In the genomic region with DNA sequence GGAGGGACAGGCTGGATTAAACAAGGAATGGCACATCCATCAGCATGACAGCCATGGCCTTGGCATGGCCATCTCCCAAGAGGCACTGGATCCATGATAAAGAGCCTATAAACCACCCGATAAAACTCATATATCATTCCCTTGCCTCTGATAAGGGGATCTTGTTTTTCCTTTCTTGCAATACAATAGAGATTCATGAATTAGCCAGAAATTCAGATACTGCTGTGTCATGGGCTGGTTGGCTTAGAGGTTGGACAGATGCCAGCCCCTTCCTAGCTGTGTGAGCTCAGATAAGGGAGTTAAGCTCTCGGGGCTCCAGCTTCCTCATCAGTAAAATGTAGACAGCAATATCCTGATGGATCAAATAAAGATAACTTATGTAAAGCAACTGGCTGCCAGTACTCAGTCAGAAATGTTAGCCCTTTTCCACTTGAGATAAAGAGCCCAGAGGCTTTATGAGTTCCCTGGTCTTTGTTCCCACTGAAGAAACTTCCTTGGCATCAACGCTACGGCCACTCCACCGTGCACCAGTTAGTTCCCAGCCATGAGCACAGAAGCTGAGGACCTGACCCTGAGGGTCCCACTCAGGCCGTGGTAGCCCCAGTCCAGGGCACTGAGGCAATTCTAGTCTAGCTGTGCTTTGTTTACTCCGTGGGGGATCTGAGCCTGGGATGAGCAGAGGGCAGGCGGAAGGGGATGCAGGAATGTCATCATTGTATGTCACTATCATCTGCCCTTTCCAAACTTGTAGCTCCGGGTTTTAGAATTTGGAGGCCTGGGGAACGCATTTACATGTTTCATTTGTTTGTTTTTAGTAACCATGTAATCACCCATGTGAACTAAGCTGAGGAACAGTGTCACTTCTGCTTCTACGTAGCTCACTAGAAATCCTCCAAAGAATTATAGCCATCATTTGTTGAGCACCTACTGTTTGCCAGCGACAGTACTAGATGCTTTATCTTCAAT, we compare ENCODE assay signal across 9 cellular contexts.
DNase-seq lines count a peak whose midpoint lies in the region; ATAC-seq and TF ChIP-seq lines count a peak whose summit lies in the region.
"Had no signal": no experiment of that assay in that cellular context is flagged by ENCODE, and none has a peak within 500 bp of the region (broad histone marks: within the 10 kb centered on the region; RNA-seq: fewer than 3 reads in every experiment).

No MANE protein-coding gene starts in this region.

- ATAC-seq in HG02981 (IDR thresholded peaks at IDR 0.05; ENCODE audit: unreplicated experiment) = peak; percentile 51

- H3K4me3 ChIP-seq in BE2C (ENCODE audit: low read depth, low read length) (peak overlapping the region; percentile 19), foreskin fibroblast (ENCODE audit: low read depth in 1 of 2, low read length in 2 of 2) (no peak overlapping the region)
- H3K4me3 ChIP-seq: HAP-1 had no signal

- H3K36me3 ChIP-seq in BE2C = no peaks in the 10 kb centered on the region
- H3K36me3 ChIP-seq: HAP-1 had no signal

- TF ChIP-seq CTCF in BE2C (IDR thresholded peaks at IDR 0.05; ENCODE audit: low read depth, low read length) (no peak), foreskin fibroblast (IDR thresholded peaks at IDR 0.05; ENCODE audit: low read depth, low read length) (no peak)

- peaks cover 9% of the 10 kb centered on the region for H3K4me1 ChIP-seq in BE2C

- no peaks in the 10 kb centered on the region for H3K27me3 ChIP-seq in BE2C

- intact Hi-C loops in posterior vena cava (cut with DNase I) = no loop called here

- DNase-seq in BE2C (peak; percentile 82), SHP77 treated with DMSO at 0.1 percent for 48 hours (lab: John Stamatoyannopoulos, UW) (peak; percentile 25), foreskin fibroblast (peak; percentile 46 to 77), posterior vena cava (ENCODE audit: low spot score) (peak; percentile 87), iPS-NIHi7 (ENCODE audit: extremely low spot score) (no peak), COR-L47 (lab: John Stamatoyannopoulos, UW) (no peak), NCI-H1436 (lab: John Stamatoyannopoulos, UW) (no peak)

- H3K9me3 ChIP-seq in BE2C = no peaks in the 10 kb centered on the region
- H3K9me3 ChIP-seq: HAP-1 had no signal

Comparison
In these comparisons a context has a peak if more than half of its experiments do, and no peak if none do; other contexts are left out.
1. DNase-seq: peak in BE2C (single experiment), SHP77 treated with DMSO at 0.1 percent for 48 hours (single experiment), foreskin fibroblast (2 of 2) and posterior vena cava (single experiment); none in iPS-NIHi7 (single experiment), COR-L47 (single experiment) and NCI-H1436 (single experiment).